Comparison of ENCODE assay signal across 10 cellular contexts in genomic region chr22:50599816-50600454, GRCh38. TPM values are rescaled to one million over a fixed set of nuclear protein-coding genes. Genes with fewer than 3 reads are reported as not detected.
DNase-seq lines count a peak whose midpoint lies in the region; ATAC-seq, FAIRE-seq and TF ChIP-seq lines count a peak whose summit lies in the region.
"Had no signal": no experiment of that assay in that cellular context is flagged by ENCODE, and none has a peak within 500 bp of the region (broad histone marks: within the 10 kb centered on the region; RNA-seq: fewer than 3 reads in every experiment).

No MANE protein-coding gene starts in this region.

- H3K4me1 ChIP-seq in endodermal cell (ENCODE audit: control insufficient read depth, insufficient read depth, low read length), result no peaks in the 10 kb centered on the region

- H3K27ac Mint-ChIP-seq in activated CD8-positive, alpha-beta T cell treated with anti-CD3 and anti-CD28 coated beads for 36 hours, result no peak overlapping the region
- no peak overlapping the region for H3K27ac Mint-ChIP-seq in endodermal cell
- H3K27ac Mint-ChIP-seq in nephron, result no peak overlapping the region

- peak overlapping the region; percentile 45 for H3K4me3 Mint-ChIP-seq in activated CD8-positive, alpha-beta T cell treated with anti-CD3 and anti-CD28 coated beads for 36 hours
- H3K4me3 Mint-ChIP-seq in endodermal cell (peak overlapping the region; percentile 45), nephron (peak overlapping the region; percentile 56 to 73 (median 71))

- no peak overlapping the region for H3K9ac ChIP-seq in endodermal cell (ENCODE audit: extremely low read depth, low read length, poor library complexity, severe bottlenecking)

- FAIRE-seq in urothelium cell line (lab: Jason Lieb, UNC), result no peak
- FAIRE-seq: colon had no signal

- peaks cover 5% of the 10 kb centered on the region for H3K36me3 Mint-ChIP-seq in activated CD8-positive, alpha-beta T cell treated with anti-CD3 and anti-CD28 coated beads for 36 hours (ENCODE audit: low read depth)
- H3K36me3 Mint-ChIP-seq in endodermal cell (ENCODE audit: low read depth) (no peaks in the 10 kb centered on the region), nephron (ENCODE audit: low read depth) (peaks cover 10% of the 10 kb centered on the region)

- no peaks in the 10 kb centered on the region for H3K36me3 ChIP-seq in BJ (ENCODE audit: control insufficient read depth, insufficient read depth, low read length)
- H3K36me3 ChIP-seq in endodermal cell (ENCODE audit: control insufficient read depth, insufficient read depth, low read length), result no peaks in the 10 kb centered on the region
- H3K36me3 ChIP-seq: uterus had no signal

- H3K27me3 Mint-ChIP-seq in activated CD8-positive, alpha-beta T cell treated with anti-CD3 and anti-CD28 coated beads for 36 hours, result peaks cover 29% of the 10 kb centered on the region
- peaks cover 83% of the 10 kb centered on the region for H3K27me3 Mint-ChIP-seq in endodermal cell (ENCODE audit: insufficient read depth)
- peaks cover 28% of the 10 kb centered on the region for H3K27me3 Mint-ChIP-seq in nephron (ENCODE audit: low read depth)

- DNase-seq in BJ (ENCODE audit: low read depth), result no peak
- DNase-seq in LoVo (ENCODE audit: low spot score), result peak; percentile 47
- DNase-seq in activated CD8-positive, alpha-beta T cell treated with anti-CD3 and anti-CD28 coated beads for 36 hours, result peak; percentile 71
- peak; percentile 91 for DNase-seq in endodermal cell
- peak; percentile 88 for DNase-seq in urothelium cell line (ENCODE audit: low spot score)
- no peak for DNase-seq in hippocampal formation (lab: John Stamatoyannopoulos, UW)
- no peak for DNase-seq in A172 (ENCODE audit: low spot score)

- peak; percentile 96 for ATAC-seq in activated CD8-positive, alpha-beta T cell treated with anti-CD3 and anti-CD28 coated beads for 36 hours

- no peaks in the 10 kb centered on the region for H3K9me3 Mint-ChIP-seq in activated CD8-positive, alpha-beta T cell treated with anti-CD3 and anti-CD28 coated beads for 36 hours
- H3K9me3 Mint-ChIP-seq in endodermal cell (no peaks in the 10 kb centered on the region), nephron (no peaks in the 10 kb centered on the region)

- H3K4me3 ChIP-seq in BJ (ENCODE audit: low read depth, low read length) (peak overlapping the region; percentile 26), endodermal cell (ENCODE audit: low read length) (no peak overlapping the region)

- intact Hi-C loops in activated CD8-positive, alpha-beta T cell treated with anti-CD3 and anti-CD28 coated beads for 36 hours (cut with micrococcal nuclease), result no loop called here

- H3K27me3 ChIP-seq in BJ (ENCODE audit: control insufficient read depth, insufficient read depth, low read length) (peaks cover 29% of the 10 kb centered on the region), endodermal cell (ENCODE audit: control insufficient read depth, insufficient read depth, low read length, poor library complexity, severe bottlenecking) (peaks cover 83% of the 10 kb centered on the region)

- no peak overlapping the region for H3K27ac ChIP-seq in endodermal cell (ENCODE audit: low read depth, low read length)
- H3K27ac ChIP-seq: uterus had no signal

- POLR2A ChIA-PET in BJ (lab: Charles Lee), result interaction anchor here (0.7 kb wide), 1 partner anchor 116 kb away, joined by 3 read pairs; no protein-coding TSS in a partner anchor
- POLR2A ChIA-PET in activated CD8-positive, alpha-beta T cell treated with anti-CD3 and anti-CD28 coated beads for 36 hours (lab: Charles Lee), result no interaction called here

- 20 to 30% methylated on average over 20 to 52 of the region's 52 CpGs for WGBS in endodermal cell (ENCODE audit: insufficient coverage in 1 of 2, insufficient read length in 1 of 2), 2 experiments

- peaks cover 6% of the 10 kb centered on the region for H3K4me1 Mint-ChIP-seq in activated CD8-positive, alpha-beta T cell treated with anti-CD3 and anti-CD28 coated beads for 36 hours (ENCODE audit: low read depth)
- H3K4me1 Mint-ChIP-seq in endodermal cell, result no peaks in the 10 kb centered on the region
- H3K4me1 Mint-ChIP-seq in nephron, result peaks cover 14% of the 10 kb centered on the region

- no peaks in the 10 kb centered on the region for H3K9me3 ChIP-seq in endodermal cell (ENCODE audit: control insufficient read depth, low read length)
- H3K9me3 ChIP-seq: uterus had no signal

- no peak for TF ChIP-seq CTCF in BJ (IDR thresholded peaks at IDR 0.05; ENCODE audit: insufficient read depth, low read depth, low read length)
- TF ChIP-seq CTCF in activated CD8-positive, alpha-beta T cell treated with anti-CD3 and anti-CD28 coated beads for 36 hours (IDR thresholded peaks at IDR 0.05), result no peak
- no peak for TF ChIP-seq CTCF in endodermal cell (conservative IDR thresholded peaks at IDR 0.05)
- TF ChIP-seq CTCF in nephron (IDR thresholded peaks at IDR 0.05; ENCODE audit: unreplicated experiment in 3 of 3), result no peak

- CTCF ChIA-PET in BJ (lab: Yijun Ruan, JAX), result interaction anchor here (0.6 to 0.7 kb wide), 2 partner anchors 17 to 28 kb away, joined by 3 read pairs; partner anchors contain the start of gene ARSA
- CTCF ChIA-PET in activated CD8-positive, alpha-beta T cell treated with anti-CD3 and anti-CD28 coated beads for 36 hours (lab: Charles Lee), result interaction anchor here (0.7 kb wide), 1 partner anchor 12 kb away, joined by 3 read pairs; no protein-coding TSS in a partner anchor

RNA-seq across cellular contexts. Expression of gene MAPK8IP2, which starts 0.7 kb away (rescaled TPM):
- 0.17 and 0.39 TPM in 2 replicates for polyA plus RNA-seq in BJ (2011; rRNA removed)
- polyA minus RNA-seq in BJ (2011; rRNA and poly(A)+ RNA removed), result 0.15 and 0.24 TPM in 2 replicates
- under 1 TPM; 0.11 TPM for total RNA-seq in activated CD8-positive, alpha-beta T cell treated with anti-CD3 and anti-CD28 coated beads for 36 hours
- 1 to 10 TPM; 1.2 to 1.4 TPM for total RNA-seq in endodermal cell
- 8.8 TPM for polyA plus RNA-seq in endodermal cell (2013, experiment 1 of 2)
- 7.0 TPM for polyA plus RNA-seq in endodermal cell (2013, experiment 2 of 2)
- total RNA-seq in A172 (2014; rRNA removed; shearing (Covaris generic)), result 7.9 and 10.8 TPM in 2 replicates

RNA-seq across cellular contexts. Expression of gene CHKB, which starts 17.3 kb away (rescaled TPM):
- 31.5 and 51.2 TPM in 2 replicates for polyA plus RNA-seq in BJ (2011; rRNA removed)
- polyA minus RNA-seq in BJ (2011; rRNA and poly(A)+ RNA removed), result 9.9 and 16.3 TPM in 2 replicates
- total RNA-seq in activated CD8-positive, alpha-beta T cell treated with anti-CD3 and anti-CD28 coated beads for 36 hours, result 10 to 100 TPM; 55.6 to 60.3 TPM
- total RNA-seq in endodermal cell, result 100 to 1,000 TPM; 108 TPM
- polyA plus RNA-seq in endodermal cell (2013, experiment 1 of 2), result 78.8 TPM
- 76.5 TPM for polyA plus RNA-seq in endodermal cell (2013, experiment 2 of 2)
- total RNA-seq in A172 (2014; rRNA removed; shearing (Covaris generic)), result 27.9 and 30.7 TPM in 2 replicates

RNA-seq across cellular contexts. Expression of gene CPT1B, which starts 21.7 kb away (rescaled TPM):
- polyA plus RNA-seq in BJ (2011; rRNA removed), result 3.2 and 4.3 TPM in 2 replicates
- polyA minus RNA-seq in BJ (2011; rRNA and poly(A)+ RNA removed), result 0.51 and 2.1 TPM in 2 replicates
- total RNA-seq in activated CD8-positive, alpha-beta T cell treated with anti-CD3 and anti-CD28 coated beads for 36 hours, result 10 to 100 TPM; 42.9 to 43.7 TPM
- 100 to 1,000 TPM in 1 of 2 donors, 10 to 100 TPM in 1; 83.5 to 105 TPM for total RNA-seq in endodermal cell
- polyA plus RNA-seq in endodermal cell (2013, experiment 1 of 2), result 58.2 TPM
- 46.6 TPM for polyA plus RNA-seq in endodermal cell (2013, experiment 2 of 2)
- total RNA-seq in A172 (2014; rRNA removed; shearing (Covaris generic)), result 6.4 and 13.8 TPM in 2 replicates

RNA-seq across cellular contexts. Expression of gene ARSA, which starts 28.0 kb away (rescaled TPM):
- 15.7 and 36.9 TPM in 2 replicates for polyA plus RNA-seq in BJ (2011; rRNA removed)
- polyA minus RNA-seq in BJ (2011; rRNA and poly(A)+ RNA removed), result 6.0 and 11.2 TPM in 2 replicates
- total RNA-seq in activated CD8-positive, alpha-beta T cell treated with anti-CD3 and anti-CD28 coated beads for 36 hours, result 10 to 100 TPM; 11.6 to 11.8 TPM
- total RNA-seq in endodermal cell, result 10 to 100 TPM; 28.6 to 30.6 TPM
- 26.8 TPM for polyA plus RNA-seq in endodermal cell (2013, experiment 1 of 2)
- polyA plus RNA-seq in endodermal cell (2013, experiment 2 of 2), result 23.1 TPM
- total RNA-seq in A172 (2014; rRNA removed; shearing (Covaris generic)), result 12.8 and 14.3 TPM in 2 replicates

RNA-seq across cellular contexts. Expression of gene SYCE3, which starts 37.2 kb away (rescaled TPM):
- not detected in 2 replicates for polyA plus RNA-seq in BJ (2011; rRNA removed)
- not detected in 2 replicates for polyA minus RNA-seq in BJ (2011; rRNA and poly(A)+ RNA removed)
- not detected for total RNA-seq in activated CD8-positive, alpha-beta T cell treated with anti-CD3 and anti-CD28 coated beads for 36 hours
- total RNA-seq in endodermal cell, result under 1 TPM; 0.70 to 0.91 TPM
- polyA plus RNA-seq in endodermal cell (2013, experiment 1 of 2), result not detected
- 0.83 TPM for polyA plus RNA-seq in endodermal cell (2013, experiment 2 of 2)
- 2.5 TPM in 1 of 2 replicates, not detected in the other for total RNA-seq in A172 (2014; rRNA removed; shearing (Covaris generic))
- total RNA-seq: uterus had no signal

Comparison
In these comparisons a context has a peak if more than half of its experiments do, and no peak if none do; other contexts are left out.
1. DNase-seq: peak in LoVo (single experiment), activated CD8-positive, alpha-beta T cell treated with anti-CD3 and anti-CD28 coated beads for 36 hours (single experiment), endodermal cell (single experiment) and urothelium cell line (single experiment); none in BJ (single experiment), hippocampal formation (0 of 2) and A172 (single experiment).
2. Peak in every context shown above with its lines, with median percentiles within 50 percentile points of each other: H3K4me3 Mint-ChIP-seq.